In genomic region chr19:49812452-49812996, GRCh38 we compare ENCODE assay signal across 8 cellular contexts. TPM values are rescaled to one million over a fixed set of nuclear protein-coding genes. Genes with fewer than 3 reads are reported as not detected.
A peak's percentile ranks its signal among the peaks of the same experiment; 100 is the strongest.
DNase-seq lines count a peak whose midpoint lies in the region; ATAC-seq, FAIRE-seq and TF ChIP-seq lines count a peak whose summit lies in the region.

No MANE protein-coding gene starts in this region.

- peak overlapping the region; percentile 27 for H4K91ac ChIP-seq in mesenchymal stem cell (ENCODE audit: low read length)

- TF ChIP-seq CTCF in K562 (IDR thresholded peaks at IDR 0.05 in 2 of 3, conservative IDR thresholded peaks at IDR 0.05 in 1 of 3; ENCODE audit: insufficient read depth in 2 of 3, low read depth in 1 of 3, low read length in 3 of 3) (no peak), upper lobe of left lung (IDR thresholded peaks at IDR 0.05) (no peak), GM13976 (IDR thresholded peaks at IDR 0.05; ENCODE audit: borderline replicate concordance, control extremely low read depth, extremely low read depth, insufficient read depth, missing control alignments) (no peak)

- H2AK5ac ChIP-seq in mesenchymal stem cell (ENCODE audit: low read length, severe bottlenecking), result peak overlapping the region; percentile 6

- no peak for ATAC-seq in K562
- ATAC-seq in upper lobe of left lung (ENCODE audit: low FRiP score in 2 of 2), result no peak

- H3K79me1 ChIP-seq in mesenchymal stem cell (replicated peaks; ENCODE audit: low read length, poor library complexity, severe bottlenecking), result peaks cover 3% of the 10 kb centered on the region

- H3K27ac ChIP-seq in K562 (ENCODE audit: extremely low read depth, low read depth, low read length) (peak overlapping the region; percentile 68), mesenchymal stem cell (ENCODE audit: low read length, poor library complexity, severe bottlenecking) (no peak overlapping the region), upper lobe of left lung (peak overlapping the region; percentile 88 to 93 (median 90))

- FAIRE-seq in K562 (lab: Jason Lieb, UNC), result no peak

- TF ChIP-seq POLR2A in K562 (conservative IDR thresholded peaks at IDR 0.05) (no peak), upper lobe of left lung (IDR thresholded peaks at IDR 0.05) (no peak)

- intact Hi-C loops in K562 (cut with micrococcal nuclease), result no loop called here

- in situ Hi-C loops in K562 (cut with MboI) (no loop called here), GM13976 (cut with MboI; ENCODE audit: low sequenced_read_pairs, unreplicated experiment) (no loop called here)

- no peaks in the 10 kb centered on the region for H3K27me3 ChIP-seq in K562 (ENCODE audit: control insufficient read depth in 2 of 2, insufficient read depth in 2 of 2, low read length in 2 of 2)
- no peaks in the 10 kb centered on the region for H3K27me3 ChIP-seq in mesenchymal stem cell (ENCODE audit: control insufficient read depth in 1 of 2, insufficient read depth in 1 of 2, low read length in 2 of 2)
- no peaks in the 10 kb centered on the region for H3K27me3 ChIP-seq in upper lobe of left lung

- H3K14ac ChIP-seq in mesenchymal stem cell (ENCODE audit: low read length in 2 of 2), result peak overlapping the region in 1 of 2 experiments; percentile 92

- H3K9me3 Mint-ChIP-seq in activated naive CD4-positive, alpha-beta T cell treated with anti-CD3 and anti-CD28 coated beads, Interleukin-2, amount 50 U/mL, for 24 hours, result no peaks in the 10 kb centered on the region

- TF ChIP-seq EP300 in K562 (IDR thresholded peaks at IDR 0.05; ENCODE audit: low read length) (no peak), upper lobe of left lung (IDR thresholded peaks at IDR 0.05) (no peak)

- no peak overlapping the region for H2BK5ac ChIP-seq in mesenchymal stem cell (ENCODE audit: low read depth, low read length, poor library complexity, severe bottlenecking)

- H3K23ac ChIP-seq in mesenchymal stem cell (ENCODE audit: low read length in 2 of 2), result peak overlapping the region in 1 of 2 experiments; percentile 77

- WGBS in K562 (ENCODE audit: insufficient coverage, low coverage, missing lambda C conversion rate), result 66% methylated on average over 11 of the region's 11 CpGs
- 71% methylated on average over 11 of the region's 11 CpGs for WGBS in mesenchymal stem cell
- 54 to 76% methylated on average over 7 to 11 of the region's 11 CpGs for WGBS in upper lobe of left lung, 2 donors

- H3K4ac ChIP-seq in mesenchymal stem cell (ENCODE audit: low read depth in 1 of 2, low read length in 2 of 2), result peak overlapping the region; percentile 9 to 90

- H2BK15ac ChIP-seq in mesenchymal stem cell (ENCODE audit: low read depth, poor library complexity, severe bottlenecking), result no peak overlapping the region

- no peak overlapping the region for H3K27ac Mint-ChIP-seq in activated naive CD4-positive, alpha-beta T cell treated with anti-CD3 and anti-CD28 coated beads, Interleukin-2, amount 50 U/mL, for 24 hours

- H4K8ac ChIP-seq in mesenchymal stem cell (ENCODE audit: low read length), result peak overlapping the region; percentile 94

- no peaks in the 10 kb centered on the region for H3K79me2 ChIP-seq in K562 (ENCODE audit: control insufficient read depth, insufficient read depth, low read length)

- DNase-seq in activated naive CD4-positive, alpha-beta T cell treated with Interleukin-2 at 50 U/mL for 16 hours, result no peak
- DNase-seq in K562 (ENCODE audit: extremely low read depth in 1 of 4, low spot score in 3 of 4) (no peak), mesenchymal stem cell (no peak), upper lobe of left lung (no peak), GM13976 (ENCODE audit: low spot score) (no peak), NCI-H748 (lab: John Stamatoyannopoulos, UW; ENCODE audit: unreplicated experiment) (no peak), SK-N-DZ (ENCODE audit: low spot score) (no peak)

- no peaks in the 10 kb centered on the region; the same call in 1 of the 2 replicates for H4K20me1 ChIP-seq in K562 (replicated peaks; ENCODE audit: control insufficient read depth, insufficient read depth, low read length)

- H3K36me3 Mint-ChIP-seq in activated naive CD4-positive, alpha-beta T cell treated with anti-CD3 and anti-CD28 coated beads, Interleukin-2, amount 50 U/mL, for 24 hours, result no peaks in the 10 kb centered on the region

- POLR2A ChIA-PET in K562 (lab: Yijun Ruan, JAX), result interaction anchor here (0.6 to 1.2 kb wide), 4 partner anchors 13 to 383 kb away, joined by 3 to 6 read pairs (median 4); no protein-coding TSS in a partner anchor

- H3K9ac ChIP-seq in K562 (ENCODE audit: insufficient read depth in 1 of 2, low read depth in 2 of 2, low read length in 2 of 2) (peak overlapping the region; percentile 47 to 89), mesenchymal stem cell (ENCODE audit: low read length) (peak overlapping the region; percentile 95)

- H3K36me3 ChIP-seq in K562 (ENCODE audit: control insufficient read depth, insufficient read depth, low read length) (peaks cover 8% of the 10 kb centered on the region; the same call in 1 of the 3 replicates), mesenchymal stem cell (ENCODE audit: control insufficient read depth in 1 of 2, insufficient read depth in 2 of 2, low read depth in 1 of 2, low read length in 2 of 2) (peaks cover 8 to 16% of the 10 kb centered on the region in 2 experiments), upper lobe of left lung (peaks cover 0 to 4% (median 0%) of the 10 kb centered on the region in 4 donors)

- H3K27me3 Mint-ChIP-seq in activated naive CD4-positive, alpha-beta T cell treated with anti-CD3 and anti-CD28 coated beads, Interleukin-2, amount 50 U/mL, for 24 hours, result no peaks in the 10 kb centered on the region

- H3K4me1 Mint-ChIP-seq in activated naive CD4-positive, alpha-beta T cell treated with anti-CD3 and anti-CD28 coated beads, Interleukin-2, amount 50 U/mL, for 24 hours, result peaks cover 38% of the 10 kb centered on the region

- H2AFZ ChIP-seq in K562 (ENCODE audit: low read depth, low read length) (peak overlapping the region; percentile 87), mesenchymal stem cell (ENCODE audit: low read depth, low read length) (peak overlapping the region; percentile 73)

- no peak overlapping the region for H2BK120ac ChIP-seq in mesenchymal stem cell (ENCODE audit: low read depth, low read length)

- CTCF ChIA-PET in K562 (lab: Yijun Ruan, JAX; ENCODE audit: low intra/inter-chr PET ratio), result no interaction called here

- TSS peak; percentile 88 for BruUV-seq in K562 (replicated peaks; lab: Mats Ljungman, UMichigan)

- H3K4me3 Mint-ChIP-seq in activated naive CD4-positive, alpha-beta T cell treated with anti-CD3 and anti-CD28 coated beads, Interleukin-2, amount 50 U/mL, for 24 hours, result peak overlapping the region; percentile 93

- peaks cover 19 to 42% of the 10 kb centered on the region in 2 experiments for H3K4me1 ChIP-seq in K562 (replicated peaks in 1 of 2; ENCODE audit: control insufficient read depth in 2 of 2, insufficient read depth in 2 of 2, low read length in 2 of 2)
- H3K4me1 ChIP-seq in mesenchymal stem cell (ENCODE audit: control insufficient read depth, insufficient read depth, low read depth, low read length), result peaks cover 22% of the 10 kb centered on the region
- peaks cover 18 to 46% (median 28%) of the 10 kb centered on the region in 4 donors for H3K4me1 ChIP-seq in upper lobe of left lung

- peak overlapping the region in 1 of 2 experiments; percentile 72 for H2BK12ac ChIP-seq in mesenchymal stem cell (ENCODE audit: low read length in 2 of 2)

- H3K18ac ChIP-seq in mesenchymal stem cell (ENCODE audit: low read depth in 1 of 2, low read length in 2 of 2), result peak overlapping the region; percentile 6 to 85

- TF ChIP-seq RAD21 in K562 (CRISPR knock-in tag; conservative IDR thresholded peaks at IDR 0.05 in 1 of 2, IDR thresholded peaks at IDR 0.05 in 1 of 2), result no peak

- peak overlapping the region; percentile 75 for H3K4me2 ChIP-seq in K562 (ENCODE audit: insufficient read depth, low read length)
- H3K4me2 ChIP-seq in mesenchymal stem cell (ENCODE audit: low read length, poor library complexity, severe bottlenecking), result peak overlapping the region; percentile 94

- no peaks in the 10 kb centered on the region for H3K9me3 ChIP-seq in K562 (replicated peaks; ENCODE audit: control insufficient read depth, insufficient read depth, low read depth, low read length)
- H3K9me3 ChIP-seq in mesenchymal stem cell (ENCODE audit: control insufficient read depth, low read length), result no peaks in the 10 kb centered on the region
- H3K9me3 ChIP-seq in upper lobe of left lung, result no peaks in the 10 kb centered on the region

- H3K4me3 ChIP-seq in K562, result peak overlapping the region; percentile 43
- peak overlapping the region; percentile 71 to 83 for H3K4me3 ChIP-seq in mesenchymal stem cell (ENCODE audit: insufficient read depth in 1 of 2, low read depth in 1 of 2, low read length in 2 of 2)
- H3K4me3 ChIP-seq in upper lobe of left lung, result peak overlapping the region; percentile 58 to 83 (median 62)

- H3K9me1 ChIP-seq in K562 (ENCODE audit: control insufficient read depth, insufficient read depth, low read length), result no peaks in the 10 kb centered on the region

RNA-seq across cellular contexts. Expression of gene FUZ, which starts 0.6 kb away (rescaled TPM):
- 5.3 and 13.3 TPM in 2 replicates for total RNA-seq in K562 (2011; cell fraction: chromatin; rRNA removed; ENCODE audit: low replicate concordance)
- 8.2 and 9.1 TPM in 2 replicates for total RNA-seq in K562 (2011; cell fraction: nucleolus; rRNA removed)
- total RNA-seq in K562 (2011; cell fraction: nucleoplasm; rRNA removed), result 8.2 and 8.4 TPM in 2 replicates
- total RNA-seq in K562 (2014; rRNA removed), result 6.6 and 10.6 TPM in 2 replicates
- 1.9 and 3.5 TPM in 2 replicates for total RNA-seq in K562 (2014; rRNA removed; fragmentation: Illumina TruSeq; extraction: Trizol)
- 2.9 and 3.8 TPM in 2 replicates for total RNA-seq in K562 (2015; rRNA removed; fragmentation: Illumina TruSeq; extraction: Trizol)
- total RNA-seq in K562 (2021), result 6.7 and 7.6 TPM in 2 replicates
- polyA plus RNA-seq in K562 (2011; rRNA removed), result 2.7 and 3.6 TPM in 2 replicates
- 4.8 and 5.7 TPM in 2 replicates for polyA plus RNA-seq in K562 (2011; cell fraction: cytosol; rRNA removed)
- 7.4 and 9.5 TPM in 2 replicates for polyA plus RNA-seq in K562 (2011; cell fraction: nucleus; rRNA removed)
- 6.3 and 6.4 TPM in 2 replicates for polyA plus RNA-seq in K562 (2012)
- polyA plus RNA-seq in K562 (2014; fragmentation: Illumina TruSeq; extraction: Trizol), result 3.2 and 4.5 TPM in 2 replicates
- polyA plus RNA-seq in K562 (2014; fragmentation: Nextera tagmentation; extraction: Ambion mirVana), result under 1 TPM in 1 of 2 experiments, not detected in 1; 0.17 TPM
- 4.7 and 11.5 TPM in 2 replicates for polyA plus RNA-seq in K562 (2014; rRNA removed)
- 2.0 and 2.2 TPM in 2 replicates for polyA minus RNA-seq in K562 (2011; rRNA and poly(A)+ RNA removed)
- polyA minus RNA-seq in K562 (2011; cell fraction: cytosol; rRNA and poly(A)+ RNA removed), result 2.6 and 6.6 TPM in 2 replicates
- polyA minus RNA-seq in K562 (2011; cell fraction: nucleus; rRNA and poly(A)+ RNA removed), result 1.2 and 3.7 TPM in 2 replicates
- 5.5 TPM for polyA plus RNA-seq in mesenchymal stem cell (2013, experiment 1 of 2)
- 5.0 TPM for polyA plus RNA-seq in mesenchymal stem cell (2013, experiment 2 of 2)
- 10 to 100 TPM; 17.3 to 43.0 (median 22.3) TPM for total RNA-seq in upper lobe of left lung
- 52.2 and 65.5 TPM in 2 replicates for polyA plus RNA-seq in SK-N-DZ (2014; cell fraction: cytosol; rRNA removed)
- 56.1 and 64.4 TPM in 2 replicates for polyA plus RNA-seq in SK-N-DZ (2014; cell fraction: nucleus; rRNA removed)

RNA-seq across cellular contexts. Expression of gene MED25, which starts 5.6 kb away (rescaled TPM):
- total RNA-seq in K562 (2011; cell fraction: chromatin; rRNA removed; ENCODE audit: low replicate concordance), result 109 and 190 TPM in 2 replicates
- total RNA-seq in K562 (2011; cell fraction: nucleolus; rRNA removed), result 97.8 and 99.2 TPM in 2 replicates
- 109 and 111 TPM in 2 replicates for total RNA-seq in K562 (2011; cell fraction: nucleoplasm; rRNA removed)
- 19.3 and 30.1 TPM in 2 replicates for total RNA-seq in K562 (2014; rRNA removed)
- 15.7 and 17.1 TPM in 2 replicates for total RNA-seq in K562 (2014; rRNA removed; fragmentation: Illumina TruSeq; extraction: Trizol)
- total RNA-seq in K562 (2015; rRNA removed; fragmentation: Illumina TruSeq; extraction: Trizol), result 14.5 and 16.0 TPM in 2 replicates
- 83.5 and 93.9 TPM in 2 replicates for total RNA-seq in K562 (2021)
- polyA plus RNA-seq in K562 (2011; rRNA removed), result 23.0 and 31.0 TPM in 2 replicates
- polyA plus RNA-seq in K562 (2011; cell fraction: cytosol; rRNA removed), result 18.3 and 19.6 TPM in 2 replicates
- 111 and 131 TPM in 2 replicates for polyA plus RNA-seq in K562 (2011; cell fraction: nucleus; rRNA removed)
- polyA plus RNA-seq in K562 (2012), result 57.3 and 63.8 TPM in 2 replicates
- 56.7 and 72.9 TPM in 2 replicates for polyA plus RNA-seq in K562 (2014; fragmentation: Illumina TruSeq; extraction: Trizol)
- polyA plus RNA-seq in K562 (2014; fragmentation: Nextera tagmentation; extraction: Ambion mirVana), result 1 to 10 TPM; 4.1 to 4.4 TPM
- polyA plus RNA-seq in K562 (2014; rRNA removed), result 37.8 and 40.3 TPM in 2 replicates
- polyA minus RNA-seq in K562 (2011; rRNA and poly(A)+ RNA removed), result 20.8 and 22.4 TPM in 2 replicates
- 35.9 and 50.9 TPM in 2 replicates for polyA minus RNA-seq in K562 (2011; cell fraction: cytosol; rRNA and poly(A)+ RNA removed)
- 38.8 and 53.6 TPM in 2 replicates for polyA minus RNA-seq in K562 (2011; cell fraction: nucleus; rRNA and poly(A)+ RNA removed)
- polyA plus RNA-seq in mesenchymal stem cell (2013, experiment 1 of 2), result 33.3 TPM
- 33.3 TPM for polyA plus RNA-seq in mesenchymal stem cell (2013, experiment 2 of 2)
- 100 to 1,000 TPM in 1 of 6 donors, 10 to 100 TPM in 5; 41.7 to 110 (median 61.2) TPM for total RNA-seq in upper lobe of left lung
- 26.0 and 26.1 TPM in 2 replicates for polyA plus RNA-seq in SK-N-DZ (2014; cell fraction: cytosol; rRNA removed)
- polyA plus RNA-seq in SK-N-DZ (2014; cell fraction: nucleus; rRNA removed), result 41.8 and 47.5 TPM in 2 replicates

RNA-seq across cellular contexts. Expression of gene PTOV1, which starts 38.4 kb away (rescaled TPM):
- 128 and 364 TPM in 2 replicates for total RNA-seq in K562 (2011; cell fraction: chromatin; rRNA removed; ENCODE audit: low replicate concordance)
- 274 and 281 TPM in 2 replicates for total RNA-seq in K562 (2011; cell fraction: nucleolus; rRNA removed)
- total RNA-seq in K562 (2011; cell fraction: nucleoplasm; rRNA removed), result 195 and 218 TPM in 2 replicates
- total RNA-seq in K562 (2014; rRNA removed), result 61.3 and 79.5 TPM in 2 replicates
- total RNA-seq in K562 (2014; rRNA removed; fragmentation: Illumina TruSeq; extraction: Trizol), result 14.0 and 23.3 TPM in 2 replicates
- total RNA-seq in K562 (2015; rRNA removed; fragmentation: Illumina TruSeq; extraction: Trizol), result 43.5 and 44.6 TPM in 2 replicates
- total RNA-seq in K562 (2021), result 156 and 169 TPM in 2 replicates
- polyA plus RNA-seq in K562 (2011; rRNA removed), result 33.0 and 58.6 TPM in 2 replicates
- polyA plus RNA-seq in K562 (2011; cell fraction: cytosol; rRNA removed), result 39.8 and 67.6 TPM in 2 replicates
- polyA plus RNA-seq in K562 (2011; cell fraction: nucleus; rRNA removed), result 302 and 359 TPM in 2 replicates
- polyA plus RNA-seq in K562 (2012), result 104 and 153 TPM in 2 replicates
- polyA plus RNA-seq in K562 (2014; fragmentation: Illumina TruSeq; extraction: Trizol), result 61.7 and 81.3 TPM in 2 replicates
- 1 to 10 TPM; 4.9 to 9.3 TPM for polyA plus RNA-seq in K562 (2014; fragmentation: Nextera tagmentation; extraction: Ambion mirVana)
- 68.1 and 75.0 TPM in 2 replicates for polyA plus RNA-seq in K562 (2014; rRNA removed)
- polyA minus RNA-seq in K562 (2011; rRNA and poly(A)+ RNA removed), result 22.8 and 25.3 TPM in 2 replicates
- 60.9 and 84.8 TPM in 2 replicates for polyA minus RNA-seq in K562 (2011; cell fraction: cytosol; rRNA and poly(A)+ RNA removed)
- polyA minus RNA-seq in K562 (2011; cell fraction: nucleus; rRNA and poly(A)+ RNA removed), result 81.6 and 99.6 TPM in 2 replicates
- polyA plus RNA-seq in mesenchymal stem cell (2013, experiment 1 of 2), result 141 TPM
- polyA plus RNA-seq in mesenchymal stem cell (2013, experiment 2 of 2), result 146 TPM
- 100 to 1,000 TPM in 3 of 6 donors, 10 to 100 TPM in 3; 60.2 to 136 (median 106) TPM for total RNA-seq in upper lobe of left lung
- polyA plus RNA-seq in SK-N-DZ (2014; cell fraction: cytosol; rRNA removed), result 131 and 164 TPM in 2 replicates
- 365 and 432 TPM in 2 replicates for polyA plus RNA-seq in SK-N-DZ (2014; cell fraction: nucleus; rRNA removed)

RNA-seq across cellular contexts. Expression of gene AP2A1, which starts 45.7 kb away (rescaled TPM):
- total RNA-seq in K562 (2011; cell fraction: chromatin; rRNA removed; ENCODE audit: low replicate concordance), result 142 and 352 TPM in 2 replicates
- 179 and 183 TPM in 2 replicates for total RNA-seq in K562 (2011; cell fraction: nucleolus; rRNA removed)
- total RNA-seq in K562 (2011; cell fraction: nucleoplasm; rRNA removed), result 173 and 215 TPM in 2 replicates
- total RNA-seq in K562 (2014; rRNA removed) (77.6 and 109 TPM in 2 replicates), K562 (2014; rRNA removed; fragmentation: Illumina TruSeq; extraction: Trizol) (21.5 and 23.4 TPM in 2 replicates), K562 (2015; rRNA removed; fragmentation: Illumina TruSeq; extraction: Trizol) (29.1 and 31.8 TPM in 2 replicates), K562 (2021) (138 and 150 TPM in 2 replicates), upper lobe of left lung (100 to 1,000 TPM in 1 of 6 donors, 10 to 100 TPM in 5; 46.0 to 113 (median 77.6) TPM)
- polyA plus RNA-seq in K562 (2011; rRNA removed) (31.9 and 75.2 TPM in 2 replicates), K562 (2014; fragmentation: Illumina TruSeq; extraction: Trizol) (47.0 and 81.3 TPM in 2 replicates), K562 (2014; fragmentation: Nextera tagmentation; extraction: Ambion mirVana) (1 to 10 TPM in 1 of 2 experiments, under 1 TPM in 1; 0.55 to 1.5 TPM), K562 (2014; rRNA removed) (89.6 and 91.9 TPM in 2 replicates)
- polyA plus RNA-seq in K562 (2011; cell fraction: cytosol; rRNA removed), result 57.0 and 118 TPM in 2 replicates
- 98.4 and 141 TPM in 2 replicates for polyA plus RNA-seq in K562 (2011; cell fraction: nucleus; rRNA removed)
- polyA plus RNA-seq in K562 (2012), result 97.7 and 117 TPM in 2 replicates
- polyA minus RNA-seq in K562 (2011; rRNA and poly(A)+ RNA removed), result 65.8 and 75.2 TPM in 2 replicates
- polyA minus RNA-seq in K562 (2011; cell fraction: cytosol; rRNA and poly(A)+ RNA removed), result 102 and 161 TPM in 2 replicates
- polyA minus RNA-seq in K562 (2011; cell fraction: nucleus; rRNA and poly(A)+ RNA removed), result 54.4 and 66.2 TPM in 2 replicates
- polyA plus RNA-seq in mesenchymal stem cell (2013, experiment 1 of 2), result 89.2 TPM
- 87.9 TPM for polyA plus RNA-seq in mesenchymal stem cell (2013, experiment 2 of 2)
- polyA plus RNA-seq in SK-N-DZ (2014; cell fraction: cytosol; rRNA removed), result 27.7 and 32.5 TPM in 2 replicates
- 25.9 and 42.0 TPM in 2 replicates for polyA plus RNA-seq in SK-N-DZ (2014; cell fraction: nucleus; rRNA removed)

RNA-seq across cellular contexts. Expression of gene TSKS, which starts 49.4 kb away (rescaled TPM):
- 3.2 and 5.6 TPM in 2 replicates for total RNA-seq in K562 (2011; cell fraction: chromatin; rRNA removed; ENCODE audit: low replicate concordance)
- total RNA-seq in K562 (2011; cell fraction: nucleolus; rRNA removed), result 4.0 and 5.0 TPM in 2 replicates
- 2.4 TPM in 2 replicates for total RNA-seq in K562 (2011; cell fraction: nucleoplasm; rRNA removed)
- 3.3 and 4.5 TPM in 2 replicates for total RNA-seq in K562 (2014; rRNA removed)
- 0.64 and 0.80 TPM in 2 replicates for total RNA-seq in K562 (2014; rRNA removed; fragmentation: Illumina TruSeq; extraction: Trizol)
- total RNA-seq in K562 (2015; rRNA removed; fragmentation: Illumina TruSeq; extraction: Trizol), result 1.2 and 1.3 TPM in 2 replicates
- 2.3 and 2.4 TPM in 2 replicates for total RNA-seq in K562 (2021)
- 0.75 and 1.4 TPM in 2 replicates for polyA plus RNA-seq in K562 (2011; rRNA removed)
- polyA plus RNA-seq in K562 (2011; cell fraction: cytosol; rRNA removed), result 1.0 and 1.6 TPM in 2 replicates
- 2.7 and 3.3 TPM in 2 replicates for polyA plus RNA-seq in K562 (2011; cell fraction: nucleus; rRNA removed)
- 2.9 and 4.5 TPM in 2 replicates for polyA plus RNA-seq in K562 (2012)
- polyA plus RNA-seq in K562 (2014; fragmentation: Illumina TruSeq; extraction: Trizol), result 0.70 and 1.2 TPM in 2 replicates
- under 1 TPM; 0.14 to 0.35 TPM for polyA plus RNA-seq in K562 (2014; fragmentation: Nextera tagmentation; extraction: Ambion mirVana)
- 1.9 and 2.2 TPM in 2 replicates for polyA plus RNA-seq in K562 (2014; rRNA removed)
- polyA minus RNA-seq in K562 (2011; rRNA and poly(A)+ RNA removed), result 0.42 and 0.49 TPM in 2 replicates
- polyA minus RNA-seq in K562 (2011; cell fraction: cytosol; rRNA and poly(A)+ RNA removed), result 0.86 and 1.0 TPM in 2 replicates
- polyA minus RNA-seq in K562 (2011; cell fraction: nucleus; rRNA and poly(A)+ RNA removed), result 1.4 and 2.2 TPM in 2 replicates
- polyA plus RNA-seq in mesenchymal stem cell (2013, experiment 1 of 2), result not detected
- not detected for polyA plus RNA-seq in mesenchymal stem cell (2013, experiment 2 of 2)
- under 1 TPM in 3 of 6 donors, not detected in 3; 0.15 to 0.91 (median 0.37) TPM for total RNA-seq in upper lobe of left lung
- 0.39 and 0.68 TPM in 2 replicates for polyA plus RNA-seq in SK-N-DZ (2014; cell fraction: cytosol; rRNA removed)
- 0.49 and 0.70 TPM in 2 replicates for polyA plus RNA-seq in SK-N-DZ (2014; cell fraction: nucleus; rRNA removed)
